ENCODE assay signal across 8 cellular contexts in the genomic region with DNA sequence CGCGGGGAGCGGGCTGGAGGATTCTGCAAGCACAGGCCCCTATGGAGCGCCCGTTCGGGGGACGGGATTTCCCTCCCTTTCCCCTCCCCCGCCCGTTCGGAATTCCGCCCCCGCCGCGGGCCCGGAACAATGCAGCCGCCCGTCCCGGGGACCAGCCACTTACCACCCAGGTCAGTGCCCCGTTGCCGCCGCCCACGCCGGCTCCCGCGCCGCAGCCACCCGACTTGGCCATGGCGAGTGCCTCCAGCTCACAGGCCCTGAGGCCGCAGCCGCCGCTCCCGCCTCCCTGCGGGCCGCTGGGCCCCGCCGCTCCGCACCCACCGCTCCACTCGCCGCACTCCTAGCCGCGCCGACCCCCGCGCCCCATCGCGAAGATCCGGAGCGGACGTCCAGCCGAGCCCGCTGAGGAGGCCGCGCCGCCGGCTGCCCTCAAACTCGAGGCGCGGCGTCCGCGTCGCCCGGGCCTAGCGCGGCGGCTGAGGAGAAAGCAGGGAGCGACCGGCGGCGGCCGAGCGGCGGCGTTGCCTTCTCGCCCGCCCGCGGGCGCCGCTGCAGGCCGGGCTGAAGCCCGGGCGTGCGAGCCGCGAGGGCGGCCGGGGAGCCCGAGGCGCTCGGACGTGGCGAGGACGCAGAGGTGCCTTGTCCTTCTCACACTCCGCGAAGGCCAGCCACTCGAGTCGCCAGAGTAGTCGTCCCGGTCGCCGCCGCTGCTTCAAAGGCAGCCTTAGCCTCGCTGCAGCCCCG. TPM values are rescaled to one million over a fixed set of nuclear protein-coding genes. Genes with fewer than 3 reads are reported as not detected.
DNase-seq lines count a peak whose midpoint lies in the region; ATAC-seq and TF ChIP-seq lines count a peak whose summit lies in the region.

No MANE protein-coding gene starts in this region.

- 0 out of 2 replicates have a peak, but pooled peaks have one; percentile 10 for TF ChIP-seq EP300 in Ishikawa (IDR thresholded peaks at IDR 0.05; ENCODE audit: borderline replicate concordance)

- no peak for TF ChIP-seq RAD21 in Ishikawa (IDR thresholded peaks at IDR 0.05; ENCODE audit: low read depth)

- no peaks in the 10 kb centered on the region for H3K27me3 Mint-ChIP-seq in activated CD4-positive, alpha-beta memory T cell treated with anti-CD3 and anti-CD28 coated beads for 36 hours

- peaks cover 46% of the 10 kb centered on the region for H3K4me1 Mint-ChIP-seq in activated CD4-positive, alpha-beta memory T cell treated with anti-CD3 and anti-CD28 coated beads for 36 hours (ENCODE audit: low read depth)

- H3K4me3 ChIP-seq in duodenal mucosa (ENCODE audit: low read depth in 1 of 2, low read length in 2 of 2) = peak overlapping the region; percentile 83 to 87

- CTCF ChIA-PET in activated CD4-positive, alpha-beta memory T cell treated with anti-CD3 and anti-CD28 coated beads for 36 hours (lab: Charles Lee) = interaction anchor here (1.2 kb wide), 1 partner anchor 16 kb away, joined by 4 read pairs; no protein-coding TSS in a partner anchor

- peaks cover 17 to 31% of the 10 kb centered on the region in 2 donors for H3K4me1 ChIP-seq in duodenal mucosa (ENCODE audit: control insufficient read depth in 1 of 2, insufficient read depth in 2 of 2, low read length in 2 of 2)

- H3K36me3 Mint-ChIP-seq in activated CD4-positive, alpha-beta memory T cell treated with anti-CD3 and anti-CD28 coated beads for 36 hours = peaks cover 5% of the 10 kb centered on the region

- DNase-seq in EH (ENCODE audit: low read depth) (peak; percentile 54), lung microvascular endothelial cell (ENCODE audit: low read depth in 2 of 2) (peak; percentile 63 to 72), foreskin melanocyte (no peak)
- peak; percentile 78 for DNase-seq in activated CD4-positive, alpha-beta memory T cell treated with anti-CD3 and anti-CD28 coated beads for 36 hours
- peak; percentile 29 for DNase-seq in stimulated activated CD8-positive, alpha-beta memory T cell treated with anti-CD3 and anti-CD28 coated beads, Interleukin-12 subunit alpha, Interleukin-12 subunit beta, amount 100 ng/mL, for 1 hour (ENCODE audit: low read depth)

- H3K9me3 ChIP-seq in duodenal mucosa (ENCODE audit: control insufficient read depth in 1 of 2, low read length in 2 of 2) = no peaks in the 10 kb centered on the region

- H3K27ac Mint-ChIP-seq in activated CD4-positive, alpha-beta memory T cell treated with anti-CD3 and anti-CD28 coated beads for 36 hours = peak overlapping the region; percentile 99

- H3K4me3 Mint-ChIP-seq in activated CD4-positive, alpha-beta memory T cell treated with anti-CD3 and anti-CD28 coated beads for 36 hours = peak overlapping the region; percentile 97

- H3K27me3 ChIP-seq in duodenal mucosa (ENCODE audit: control insufficient read depth in 1 of 2, insufficient read depth in 2 of 2, low read length in 2 of 2) = no peaks in the 10 kb centered on the region

- peak; percentile 34 for ATAC-seq in GM21526 (IDR thresholded peaks at IDR 0.05; ENCODE audit: low FRiP score, unreplicated experiment)

- H3K9me3 Mint-ChIP-seq in activated CD4-positive, alpha-beta memory T cell treated with anti-CD3 and anti-CD28 coated beads for 36 hours = no peaks in the 10 kb centered on the region

- peak overlapping the region; percentile 94 for H3K27ac ChIP-seq in duodenal mucosa (ENCODE audit: low read depth, low read length)

- peak overlapping the region; percentile 64 to 71 for H3K9ac ChIP-seq in duodenal mucosa (ENCODE audit: low read depth in 1 of 2, low read length in 2 of 2)

- POLR2A ChIA-PET in activated CD4-positive, alpha-beta memory T cell treated with anti-CD3 and anti-CD28 coated beads for 36 hours (lab: Charles Lee) = interaction anchor here (2.3 kb wide), 1 partner anchor 119 kb away, joined by 8 read pairs; the partner anchor contains the start of gene NGLY1

- no peaks in the 10 kb centered on the region for H3K36me3 ChIP-seq in duodenal mucosa (ENCODE audit: control insufficient read depth in 1 of 2, insufficient read depth in 2 of 2, low read length in 2 of 2)

- intact Hi-C loops in activated CD4-positive, alpha-beta memory T cell treated with anti-CD3 and anti-CD28 coated beads for 36 hours (cut with micrococcal nuclease) = loop anchor here (1.0 to 5.0 kb wide), 2 partner anchors 119 to 193 kb away; partner anchors contain the start of gene NGLY1

TF ChIP-seq in Ishikawa, 13 proteins besides CTCF, POLR2A, EP300 and RAD21:
- no peak for TF ChIP-seq NFIC (IDR thresholded peaks at IDR 0.05)
- no peak for TF ChIP-seq YY1 (IDR thresholded peaks at IDR 0.05; ENCODE audit: low read depth)
- TF ChIP-seq USF1 (IDR thresholded peaks at IDR 0.05) = no peak
- no peak for TF ChIP-seq CREB1 (IDR thresholded peaks at IDR 0.05; ENCODE audit: low read depth)
- TF ChIP-seq TCF12 (IDR thresholded peaks at IDR 0.05; ENCODE audit: low read depth) = no peak
- 0 out of 2 replicates have a peak, but pooled peaks have one; percentile 11 for TF ChIP-seq MAX (IDR thresholded peaks at IDR 0.05)
- TF ChIP-seq TEAD4 (IDR thresholded peaks at IDR 0.05) = no peak
- peak; percentile 88 for TF ChIP-seq EGR1 (IDR thresholded peaks at IDR 0.05)
- peak; percentile 41; the same call in 1 of the 2 replicates for TF ChIP-seq TAF1 (IDR thresholded peaks at IDR 0.05; ENCODE audit: low read depth)
- TF ChIP-seq, protein P1, sequence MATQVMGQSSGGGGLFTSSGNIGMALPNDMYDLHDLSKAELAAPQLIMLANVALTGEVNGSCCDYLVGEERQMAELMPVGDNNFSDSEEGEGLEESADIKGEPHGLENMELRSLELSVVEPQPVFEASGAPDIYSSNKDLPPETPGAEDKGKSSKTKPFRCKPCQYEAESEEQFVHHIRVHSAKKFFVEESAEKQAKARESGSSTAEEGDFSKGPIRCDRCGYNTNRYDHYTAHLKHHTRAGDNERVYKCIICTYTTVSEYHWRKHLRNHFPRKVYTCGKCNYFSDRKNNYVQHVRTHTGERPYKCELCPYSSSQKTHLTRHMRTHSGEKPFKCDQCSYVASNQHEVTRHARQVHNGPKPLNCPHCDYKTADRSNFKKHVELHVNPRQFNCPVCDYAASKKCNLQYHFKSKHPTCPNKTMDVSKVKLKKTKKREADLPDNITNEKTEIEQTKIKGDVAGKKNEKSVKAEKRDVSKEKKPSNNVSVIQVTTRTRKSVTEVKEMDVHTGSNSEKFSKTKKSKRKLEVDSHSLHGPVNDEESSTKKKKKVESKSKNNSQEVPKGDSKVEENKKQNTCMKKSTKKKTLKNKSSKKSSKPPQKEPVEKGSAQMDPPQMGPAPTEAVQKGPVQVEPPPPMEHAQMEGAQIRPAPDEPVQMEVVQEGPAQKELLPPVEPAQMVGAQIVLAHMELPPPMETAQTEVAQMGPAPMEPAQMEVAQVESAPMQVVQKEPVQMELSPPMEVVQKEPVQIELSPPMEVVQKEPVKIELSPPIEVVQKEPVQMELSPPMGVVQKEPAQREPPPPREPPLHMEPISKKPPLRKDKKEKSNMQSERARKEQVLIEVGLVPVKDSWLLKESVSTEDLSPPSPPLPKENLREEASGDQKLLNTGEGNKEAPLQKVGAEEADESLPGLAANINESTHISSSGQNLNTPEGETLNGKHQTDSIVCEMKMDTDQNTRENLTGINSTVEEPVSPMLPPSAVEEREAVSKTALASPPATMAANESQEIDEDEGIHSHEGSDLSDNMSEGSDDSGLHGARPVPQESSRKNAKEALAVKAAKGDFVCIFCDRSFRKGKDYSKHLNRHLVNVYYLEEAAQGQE (IDR thresholded peaks at IDR 0.05; ENCODE audit: low read depth) = no peak

RNA-seq across cellular contexts. Expression of gene TOP2B, which starts 0.5 kb away (rescaled TPM):
- total RNA-seq in activated CD4-positive, alpha-beta memory T cell treated with anti-CD3 and anti-CD28 coated beads for 36 hours = 100 to 1,000 TPM; 133 to 134 TPM
- total RNA-seq in lung microvascular endothelial cell = 52.2 and 63.4 TPM in 2 replicates
